Comparison of ENCODE assay signal across 19 cellular contexts in genomic region chr4:38135201-38135600, GRCh38.
A peak's percentile ranks its signal among the peaks of the same experiment; 100 is the strongest.
DNase-seq lines count a peak whose midpoint lies in the region; ATAC-seq, FAIRE-seq and TF ChIP-seq lines count a peak whose summit lies in the region.
"Had no signal": no experiment of that assay in that cellular context is flagged by ENCODE, and none has a peak within 500 bp of the region (broad histone marks: within the 10 kb centered on the region; RNA-seq: fewer than 3 reads in every experiment).

No MANE protein-coding gene starts in this region.

- no peak for ATAC-seq in HepG2
- no peak for ATAC-seq in heart left ventricle
- ATAC-seq: CD8-positive, alpha-beta T cell; HCT116 had no signal

- H3K4me3 Mint-ChIP-seq in brain = no peak overlapping the region
- H3K4me3 Mint-ChIP-seq: B cell; CD8-positive, alpha-beta T cell; HFFc6 had no signal

- no peaks in the 10 kb centered on the region for H3K79me2 ChIP-seq in HepG2 (ENCODE audit: insufficient read depth, low read length)

- no peak for FAIRE-seq in HepG2 (lab: Jason Lieb, UNC)
- FAIRE-seq in urothelium cell line (lab: Jason Lieb, UNC) = peak; percentile 32
- FAIRE-seq: HTR-8/SVneo had no signal

- peaks cover 38% of the 10 kb centered on the region for H3K36me3 Mint-ChIP-seq in brain

- peak overlapping the region in 3 of 5 experiments; percentile 9 to 91 (median 68) for H3K27ac Mint-ChIP-seq in brain
- H3K27ac Mint-ChIP-seq: B cell; CD8-positive, alpha-beta T cell; HFFc6 had no signal

- no peak overlapping the region for H3K4me2 ChIP-seq in HepG2 (ENCODE audit: low read depth, low read length)
- H3K4me2 ChIP-seq: BLaER1 treated with 17β-estradiol and CSF1 and Interleukin-3, amounts not matched to agents 10 nM and 100 nM had no signal

- peaks cover 42% of the 10 kb centered on the region for H3K4me1 Mint-ChIP-seq in brain

- in situ Hi-C loops in HepG2 (cut with HindIII; ENCODE audit: extremely low pct_ligation_motif_present, low pct_unique_long_range_greater_than_20kb) = no loop called here

- no peaks in the 10 kb centered on the region for H4K20me1 ChIP-seq in HepG2 (ENCODE audit: insufficient read depth, low read length)
- H4K20me1 ChIP-seq: BLaER1 treated with 17β-estradiol and CSF1 and Interleukin-3, amounts not matched to agents 10 nM and 100 nM had no signal

- H3K27me3 ChIP-seq in HepG2 (ENCODE audit: control insufficient read depth in 1 of 2, insufficient read depth in 2 of 2, low read length in 2 of 2) (no peaks in the 10 kb centered on the region), heart left ventricle (no peaks in the 10 kb centered on the region)
- H3K27me3 ChIP-seq: BLaER1 treated with 17β-estradiol and CSF1 and Interleukin-3, amounts not matched to agents 10 nM and 100 nM had no signal

- CTCF ChIA-PET in HepG2 (lab: Yijun Ruan, JAX; ENCODE audit: low intra/inter-chr PET ratio, low total read pairs) = no interaction called here

- TF ChIP-seq CTCF in brain (conservative IDR thresholded peaks at IDR 0.05) = no peak
- no peak for TF ChIP-seq CTCF in HepG2 (CRISPR knock-in tag; IDR thresholded peaks at IDR 0.05)
- TF ChIP-seq CTCF in heart left ventricle (IDR thresholded peaks at IDR 0.05) = no peak

- no peak for TF ChIP-seq EP300 in HepG2 (IDR thresholded peaks at IDR 0.05; ENCODE audit: low read depth in 2 of 2, low read length in 2 of 2)
- no peak for TF ChIP-seq EP300 in HepG2 (CRISPR knock-in tag; IDR thresholded peaks at IDR 0.05; ENCODE audit: borderline replicate concordance)

- H3K9me3 Mint-ChIP-seq in brain = no peaks in the 10 kb centered on the region
- H3K9me3 Mint-ChIP-seq: CD8-positive, alpha-beta T cell; HFFc6 had no signal

- H3K4me1 ChIP-seq in HepG2 (ENCODE audit: insufficient read depth, low read length) (peaks cover 68% of the 10 kb centered on the region), heart left ventricle (peaks cover 0 to 38% (median 19%) of the 10 kb centered on the region in 12 donors)

- BruUV-seq in HepG2 (replicated peaks; lab: Mats Ljungman, UMichigan) = no TSS peak

- POLR2A ChIA-PET in HepG2 (lab: Yijun Ruan, JAX) = interaction anchor here (1.1 to 5.4 kb wide), 5 partner anchors 20 to 63 kb away, joined by 8 to 124 read pairs (median 22); no protein-coding TSS in a partner anchor

- H3K27me3 Mint-ChIP-seq in brain = no peaks in the 10 kb centered on the region
- H3K27me3 Mint-ChIP-seq: B cell had no signal

- DNase-seq in Ammon's horn (ENCODE audit: low spot score) (peak; percentile 68), HepG2 (ENCODE audit: low spot score) (no peak), urothelium cell line (ENCODE audit: low spot score) (no peak), heart left ventricle (no peak), erythroblast (lab: John Stamatoyannopoulos, UW) (no peak)
- no peak for DNase-seq in stimulated activated CD4-positive, alpha-beta T cell treated with anti-CD3 and anti-CD28 coated beads, Interleukin-1b, Interleukin-23, amount 100 ng/mL, for 48 hours
- DNase-seq: 8988T; Calu3; CD8-positive, alpha-beta T cell; DMS79 treated with DMSO at 0.1 percent for 48 hours; GF-D8; GOT3; H7; HFFc6 had no signal

- 97% methylated on average over 8 of the region's 8 CpGs for WGBS in HepG2 (ENCODE audit: low lambda C conversion rate)
- 96 to 98% (median 96%) methylated on average over 8 of the region's 8 CpGs for WGBS in heart left ventricle, 4 donors

- no peak overlapping the region for H3K4me3 ChIP-seq in HepG2 (replicated peaks in 1 of 3; ENCODE audit: insufficient read depth in 1 of 3, low read depth in 2 of 3, low read length in 3 of 3)
- no peak overlapping the region for H3K4me3 ChIP-seq in heart left ventricle
- H3K4me3 ChIP-seq: BLaER1 treated with 17β-estradiol and CSF1 and Interleukin-3, amounts not matched to agents 10 nM and 100 nM had no signal

- H3K27ac ChIP-seq in HepG2 (ENCODE audit: extremely low read length, insufficient read depth, low read length) (peak overlapping the region; percentile 97), heart left ventricle (no peak overlapping the region)
- H3K27ac ChIP-seq: BLaER1 treated with 17β-estradiol and CSF1 and Interleukin-3, amounts not matched to agents 10 nM and 100 nM had no signal

- intact Hi-C loops in HepG2 (cut with micrococcal nuclease; ENCODE audit: unreplicated experiment) (no loop called here), heart left ventricle (cut with DNase I) (no loop called here)

- TF ChIP-seq POLR2A in HepG2 (IDR thresholded peaks at IDR 0.05; ENCODE audit: insufficient read depth in 1 of 2, low read depth in 2 of 2, low read length in 2 of 2) (no peak), heart left ventricle (IDR thresholded peaks at IDR 0.05) (no peak), erythroblast (IDR thresholded peaks at IDR 0.05; ENCODE audit: low read length) (no peak)

- no peak for TF ChIP-seq RAD21 in HepG2 (CRISPR knock-in tag; IDR thresholded peaks at IDR 0.05)

- H3K36me3 ChIP-seq in HepG2 (replicated peaks in 1 of 2; ENCODE audit: control insufficient read depth in 1 of 2, insufficient read depth in 2 of 2, low read length in 2 of 2) = peaks cover 4 to 6% of the 10 kb centered on the region in 2 experiments; a peak in 4 of 5 replicates
- peaks cover 0 to 84% (median 69%) of the 10 kb centered on the region in 9 donors for H3K36me3 ChIP-seq in heart left ventricle

- H3K9ac ChIP-seq in HepG2 (ENCODE audit: insufficient read depth, low read depth, low read length) = peak overlapping the region; percentile 80
- H3K9ac ChIP-seq: BLaER1 treated with 17β-estradiol and CSF1 and Interleukin-3, amounts not matched to agents 10 nM and 100 nM had no signal

- no peak overlapping the region for H2AFZ ChIP-seq in HepG2 (ENCODE audit: low read length)

- H3K9me3 ChIP-seq in HepG2 (ENCODE audit: low read length) (no peaks in the 10 kb centered on the region), heart left ventricle (no peaks in the 10 kb centered on the region)
- H3K9me3 ChIP-seq: BLaER1 treated with 17β-estradiol and CSF1 and Interleukin-3, amounts not matched to agents 10 nM and 100 nM had no signal

TF ChIP-seq in HepG2, 621 proteins besides CTCF, POLR2A, EP300 and RAD21:
- TF ChIP-seq ZNF660 (CRISPR knock-in tag; IDR thresholded peaks at IDR 0.05; ENCODE audit: borderline replicate concordance, low read depth) = no peak
